8 cellular contexts compared by ENCODE assay signal in the genomic region with DNA sequence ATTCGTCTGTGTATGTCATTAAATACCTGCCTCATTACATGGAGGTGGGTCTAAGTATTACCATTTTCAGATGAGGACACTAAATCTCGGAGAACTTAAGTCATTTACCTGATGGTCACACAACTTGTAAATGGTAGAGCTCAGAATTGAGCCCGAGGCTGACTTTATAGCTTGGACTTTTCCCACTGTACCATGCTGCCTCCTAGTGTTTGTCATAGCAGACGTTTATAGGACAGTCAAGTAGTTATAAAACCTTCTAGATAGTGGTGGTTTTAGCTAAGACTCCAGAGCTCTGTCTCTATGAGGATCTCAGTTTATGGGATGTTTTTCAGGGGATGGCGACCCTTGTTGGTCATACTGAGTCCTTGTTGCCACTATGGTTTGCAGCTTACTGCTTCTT.
DNase-seq lines count a peak whose midpoint lies in the region; ATAC-seq, FAIRE-seq and TF ChIP-seq lines count a peak whose summit lies in the region.
"Not testable (repeated sequence)": the region's sequence is repeated elsewhere in the genome, so short reads cannot be mapped to it uniquely, and the experiment has no call there.

No MANE protein-coding gene starts in this region.

- H3K4me3 Mint-ChIP-seq in HFFc6: not testable (repeated sequence)

- TF ChIP-seq POLR2A in NB4 (IDR thresholded peaks at IDR 0.05; ENCODE audit: extremely low read depth, insufficient read length): not testable (repeated sequence)

- H3K36me3 ChIP-seq in bronchial epithelial cell (ENCODE audit: control insufficient read depth, insufficient read depth, low read length); pancreas: not testable (repeated sequence)
- H3K36me3 ChIP-seq in heart right ventricle: peaks cover 0 to 85% (median 6%) of the 10 kb centered on the region in 9 donors

- intact Hi-C loops in heart right ventricle (cut with DNase I); pancreas (cut with DNase I): not testable (repeated sequence)

- TF ChIP-seq CTCF in AG10803 (conservative IDR thresholded peaks at IDR 0.05; ENCODE audit: low read length) (peak; percentile 55), GM12865 (IDR thresholded peaks at IDR 0.05; ENCODE audit: insufficient read depth, low read depth, low read length, missing control alignments) (peak; percentile 29), HFFc6 (IDR thresholded peaks at IDR 0.05) (peak; percentile 70; the same call in 1 of the 2 replicates), bronchial epithelial cell (IDR thresholded peaks at IDR 0.05; ENCODE audit: insufficient read depth, low read length, severe bottlenecking) (peak; percentile 26), heart right ventricle (IDR thresholded peaks at IDR 0.05) (peak in 8 of 9 donors; percentile 30 to 59 (median 44))
- TF ChIP-seq CTCF in NB4 (IDR thresholded peaks at IDR 0.05; ENCODE audit: low read depth, low read length); pancreas (IDR thresholded peaks at IDR 0.05): not testable (repeated sequence)

- H3K9me3 Mint-ChIP-seq in HFFc6: not testable (repeated sequence)

- ATAC-seq in heart right ventricle (peak in 6 of 8 donors; percentile 56 to 79 (median 72)), pancreas (peak in 3 of 4 donors; percentile 78 to 84 (median 83))

- not testable (repeated sequence) for H3K27me3 Mint-ChIP-seq in HFFc6 (ENCODE audit: insufficient read depth)

- not testable (repeated sequence) for H3K36me3 Mint-ChIP-seq in HFFc6 (ENCODE audit: low read depth)

- DNase-seq in AG10803 (ENCODE audit: low read depth) (peak; percentile 46), GM12865 (ENCODE audit: low read depth) (peak; percentile 44), HFFc6 (peak; percentile 50), NB4 (ENCODE audit: low read depth) (peak; percentile 28), SK-MEL-5 (ENCODE audit: low read depth, low spot score) (peak; percentile 59), bronchial epithelial cell (ENCODE audit: low read depth) (peak; percentile 26), heart right ventricle (peak in 1 of 2 donors; percentile 16), pancreas (peak in 1 of 6 donors; percentile 15)

- H3K4me1 Mint-ChIP-seq in HFFc6 (ENCODE audit: low read depth): not testable (repeated sequence)

- H3K27me3 ChIP-seq in bronchial epithelial cell (ENCODE audit: control insufficient read depth, insufficient read depth, low read length); heart right ventricle; pancreas: not testable (repeated sequence)

- in situ Hi-C loops in SK-MEL-5 (cut with HindIII; ENCODE audit: low pct_unique_long_range_greater_than_20kb, low sequenced_read_pairs): not testable (repeated sequence)

- not testable (repeated sequence) for FAIRE-seq in bronchial epithelial cell (lab: Jason Lieb, UNC)
- FAIRE-seq in pancreas (lab: Jason Lieb, UNC): peak; percentile 43

- WGBS in heart right ventricle, 2 donors: 51 to 53% methylated on average over 5 of the region's 5 CpGs
- WGBS in pancreas, 2 donors: 49% methylated on average over 4 to 5 of the region's 5 CpGs

- H3K27ac Mint-ChIP-seq in HFFc6: not testable (repeated sequence)

- not testable (repeated sequence) for H3K9me3 ChIP-seq in heart right ventricle, pancreas

- not testable (repeated sequence) for H3K27ac ChIP-seq in heart right ventricle, pancreas

- H3K4me1 ChIP-seq in heart right ventricle, pancreas: not testable (repeated sequence)

- H3K4me3 ChIP-seq in AG10803 (ENCODE audit: low read length); GM12865 (ENCODE audit: low read depth, low read length); NB4 (ENCODE audit: low read depth, low read length); bronchial epithelial cell (ENCODE audit: low read depth, low read length); heart right ventricle; pancreas: not testable (repeated sequence)
